In genomic region chr12:71865166-71865713, GRCh38 we compare ENCODE assay signal across 9 cellular contexts. TPM values are rescaled to one million over a fixed set of nuclear protein-coding genes. Genes with fewer than 3 reads are reported as not detected.
DNase-seq lines count a peak whose midpoint lies in the region; ATAC-seq, FAIRE-seq and TF ChIP-seq lines count a peak whose summit lies in the region.
"Had no signal": no experiment of that assay in that cellular context is flagged by ENCODE, and none has a peak within 500 bp of the region (broad histone marks: within the 10 kb centered on the region; RNA-seq: fewer than 3 reads in every experiment).

No MANE protein-coding gene starts in this region.

- no peaks in the 10 kb centered on the region for H3K27me3 Mint-ChIP-seq in activated naive CD4-positive, alpha-beta T cell treated with anti-CD3 and anti-CD28 coated beads, Interleukin-2, amount 50 U/mL, for 24 hours

- peaks cover 13% of the 10 kb centered on the region for H4K20me1 ChIP-seq in SK-N-SH (ENCODE audit: insufficient read depth)

- H3K4me2 ChIP-seq in SK-N-SH, result peak overlapping the region; percentile 20; the same call in 1 of the 2 replicates

- TF ChIP-seq RAD21 in SK-N-SH (IDR thresholded peaks at IDR 0.05; ENCODE audit: low read length), result no peak

- no peak overlapping the region for H3K4me3 ChIP-seq in SK-N-SH (ENCODE audit: low read depth in 2 of 2, low read length in 1 of 2)
- H3K4me3 ChIP-seq in fibroblast of the aortic adventitia (ENCODE audit: low read depth, low read length), result no peak overlapping the region

- no peak overlapping the region for H2AFZ ChIP-seq in SK-N-SH (ENCODE audit: low read depth)

- no peak for FAIRE-seq in frontal cortex (lab: Jason Lieb, UNC)

- CTCF ChIA-PET in SK-N-SH (lab: Yijun Ruan, JAX), result interaction anchor here (0.5 to 1.9 kb wide), 5 partner anchors 9 to 1853 kb away, joined by 3 to 9 read pairs (median 6); partner anchors contain the start of gene TPH2

- DNase-seq in activated naive CD4-positive, alpha-beta T cell treated with Interleukin-2 at 50 U/mL for 16 hours, result no peak
- DNase-seq in SK-N-SH (no peak), fibroblast of the aortic adventitia (ENCODE audit: low read depth) (peak; percentile 94), frontal cortex (ENCODE audit: low spot score in 2 of 2) (no peak), cerebellar cortex (ENCODE audit: low spot score) (no peak)
- DNase-seq in stimulated activated naive CD8-positive, alpha-beta T cell treated with anti-CD3 and anti-CD28 coated beads, Interleukin-15, Interleukin-2, amounts not matched to agents 100 U/mL and 50 U/mL, for 24 hours, result no peak

- no peaks in the 10 kb centered on the region for H3F3A ChIP-seq in SK-N-SH (replicated peaks; ENCODE audit: insufficient read depth)

- TF ChIP-seq CTCF in SK-N-SH (IDR thresholded peaks at IDR 0.05) (no peak), fibroblast of the aortic adventitia (IDR thresholded peaks at IDR 0.05; ENCODE audit: insufficient read depth, low read length) (no peak)

- H3K9me2 ChIP-seq in SK-N-SH, result no peaks in the 10 kb centered on the region

- no peaks in the 10 kb centered on the region for H3K27me3 ChIP-seq in SK-N-SH (ENCODE audit: insufficient read depth)

- H3K36me3 Mint-ChIP-seq in activated naive CD4-positive, alpha-beta T cell treated with anti-CD3 and anti-CD28 coated beads, Interleukin-2, amount 50 U/mL, for 24 hours, result peaks cover 37% of the 10 kb centered on the region

- H3K9me3 Mint-ChIP-seq in activated naive CD4-positive, alpha-beta T cell treated with anti-CD3 and anti-CD28 coated beads, Interleukin-2, amount 50 U/mL, for 24 hours, result peaks cover 3% of the 10 kb centered on the region

- H3K79me2 ChIP-seq in SK-N-SH (ENCODE audit: insufficient read depth), result peaks cover 90% of the 10 kb centered on the region

- TF ChIP-seq EP300 in SK-N-SH (IDR thresholded peaks at IDR 0.05; ENCODE audit: borderline replicate concordance in 1 of 2, low read depth in 1 of 2, low read length in 1 of 2), result no peak

- peak overlapping the region; percentile 42 for H3K4me3 Mint-ChIP-seq in activated naive CD4-positive, alpha-beta T cell treated with anti-CD3 and anti-CD28 coated beads, Interleukin-2, amount 50 U/mL, for 24 hours
- H3K4me3 Mint-ChIP-seq: nephron had no signal

- POLR2A ChIA-PET in SK-N-SH (lab: Yijun Ruan, JAX), result no interaction called here

- peak; percentile 71 for ATAC-seq in stimulated activated naive CD8-positive, alpha-beta T cell treated with anti-CD3 and anti-CD28 coated beads, Interleukin-15, Interleukin-2, amounts not matched to agents 100 U/mL and 50 U/mL, for 24 hours
- no peak for ATAC-seq in HG03139 (IDR thresholded peaks at IDR 0.05; ENCODE audit: unreplicated experiment)

- peaks cover 0 to 28% of the 10 kb centered on the region in 2 experiments for H3K36me3 ChIP-seq in SK-N-SH (replicated peaks in 1 of 2; ENCODE audit: control insufficient read depth in 1 of 2, insufficient read depth in 2 of 2, low read length in 1 of 2)

- no peak overlapping the region for H3K9ac ChIP-seq in SK-N-SH

- H3K27ac Mint-ChIP-seq in activated naive CD4-positive, alpha-beta T cell treated with anti-CD3 and anti-CD28 coated beads, Interleukin-2, amount 50 U/mL, for 24 hours, result no peak overlapping the region
- H3K27ac Mint-ChIP-seq: nephron had no signal

- H3K4me1 Mint-ChIP-seq in activated naive CD4-positive, alpha-beta T cell treated with anti-CD3 and anti-CD28 coated beads, Interleukin-2, amount 50 U/mL, for 24 hours, result peaks cover 70% of the 10 kb centered on the region
- H3K4me1 Mint-ChIP-seq: nephron had no signal

- peaks cover 16% of the 10 kb centered on the region for H3K9me3 ChIP-seq in SK-N-SH

- WGBS in SK-N-SH (ENCODE audit: low lambda C conversion rate), result 33% methylated on average over 2 of the region's 2 CpGs

- H3K27ac ChIP-seq in SK-N-SH (ENCODE audit: low read depth in 2 of 2, low read length in 1 of 2), result peak overlapping the region in 1 of 2 experiments; percentile 38; a peak in 2 of 4 replicates

- H3K4me1 ChIP-seq in SK-N-SH (ENCODE audit: control insufficient read depth in 1 of 2, insufficient read depth in 2 of 2, low read depth in 1 of 2, low read length in 1 of 2), result peaks cover 0 to 18% of the 10 kb centered on the region in 2 experiments; a peak in 2 of 4 replicates

TF ChIP-seq in SK-N-SH, 30 proteins besides CTCF, POLR2A, EP300 and RAD21:
- no peak for TF ChIP-seq GABPA (IDR thresholded peaks at IDR 0.05; ENCODE audit: low read depth)
- 0 out of 2 replicates have a peak, but pooled peaks have one; percentile 14 for TF ChIP-seq FOSL2 (IDR thresholded peaks at IDR 0.05; ENCODE audit: borderline replicate concordance, low read depth)
- TF ChIP-seq REST (IDR thresholded peaks at IDR 0.05; ENCODE audit: low read depth, low read length), result no peak
- 0 out of 2 replicates have a peak, but pooled peaks have one; percentile 19 for TF ChIP-seq TCF12 (IDR thresholded peaks at IDR 0.05)

RNA-seq across cellular contexts. Expression of gene TBC1D15, which starts 25.7 kb away (rescaled TPM):
- 8.6 and 12.0 TPM in 2 replicates for polyA plus RNA-seq in SK-N-SH (2012; rRNA removed)
- polyA plus RNA-seq in SK-N-SH (2012; cell fraction: cytosol; rRNA removed), result 11.5 and 14.9 TPM in 2 replicates
- polyA plus RNA-seq in SK-N-SH (2012; cell fraction: nucleus; rRNA removed), result 9.4 and 18.5 TPM in 2 replicates
- total RNA-seq in fibroblast of the aortic adventitia (ENCODE audit: low replicate concordance), result 41.8 and 46.5 TPM in 2 replicates
- 25.7 TPM for total RNA-seq in frontal cortex
